11 cellular contexts compared by ENCODE assay signal in the genomic region with DNA sequence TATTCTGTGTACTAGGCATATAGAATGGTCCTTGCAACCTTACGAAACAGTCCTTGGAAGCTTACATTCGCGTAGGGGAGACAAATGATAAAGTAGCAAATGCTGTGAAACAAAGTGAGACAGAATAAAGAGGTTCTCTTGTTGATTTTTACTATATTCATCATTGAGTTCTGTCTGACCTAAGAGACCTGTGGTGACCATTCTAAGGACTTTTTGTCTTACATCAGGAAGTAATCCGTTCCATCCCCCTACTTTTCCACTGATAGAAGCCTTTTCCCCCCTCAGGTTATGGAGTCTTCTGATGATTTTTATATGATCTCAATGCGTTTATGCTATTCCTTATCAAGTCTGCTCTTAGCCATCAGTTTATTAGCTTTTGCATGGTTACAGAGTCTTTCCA.
"Had no signal": no experiment of that assay in that cellular context is flagged by ENCODE, and none has a peak within 500 bp of the region (broad histone marks: within the 10 kb centered on the region; RNA-seq: fewer than 3 reads in every experiment).

No MANE protein-coding gene starts in this region.

- H3K4me3 Mint-ChIP-seq: GM23338, H9, HFFc6 had no signal

- H3K4me2 ChIP-seq: GM23338, KMS-11 had no signal

- H3K27ac ChIP-seq: HL-60, KMS-11 had no signal

- H3K9ac ChIP-seq: KMS-11 had no signal

- H2AFZ ChIP-seq: GM23338 had no signal

- H3K9me3 Mint-ChIP-seq: GM23338, H9, HFFc6 had no signal

- DNase-seq: H9, HCEC 1CT, HFFc6, IMR-90, Karpas-422, KBM-7 had no signal

- H3K27ac Mint-ChIP-seq: GM23338, HFFc6 had no signal

- ATAC-seq: GM23338 had no signal

- FAIRE-seq: H1, H54 had no signal

- H3K4me3 ChIP-seq: GM23338 had no signal
